Comparison of ENCODE assay signal across 10 cellular contexts in genomic region chr6:7142228-7142801, GRCh38. TPM values are rescaled to one million over a fixed set of nuclear protein-coding genes. Genes with fewer than 3 reads are reported as not detected.
DNase-seq lines count a peak whose midpoint lies in the region; ATAC-seq and TF ChIP-seq lines count a peak whose summit lies in the region.
"Had no signal": no experiment of that assay in that cellular context is flagged by ENCODE, and none has a peak within 500 bp of the region (broad histone marks: within the 10 kb centered on the region; RNA-seq: fewer than 3 reads in every experiment).

No MANE protein-coding gene starts in this region.

- no peaks in the 10 kb centered on the region for H3K9me3 ChIP-seq in CD4-positive, alpha-beta memory T cell (ENCODE audit: control insufficient read depth in 1 of 2, low read length in 2 of 2)
- no peaks in the 10 kb centered on the region for H3K9me3 ChIP-seq in Panc1 (ENCODE audit: control insufficient read depth, insufficient read depth, low read depth, low read length)
- no peaks in the 10 kb centered on the region for H3K9me3 ChIP-seq in psoas muscle
- no peaks in the 10 kb centered on the region for H3K9me3 ChIP-seq in Karpas-422 (ENCODE audit: low read length)

- no peaks in the 10 kb centered on the region for H3K79me2 ChIP-seq in Karpas-422 (ENCODE audit: low read length)

- CTCF ChIA-PET in CD4-positive, alpha-beta memory T cell (lab: Charles Lee; ENCODE audit: partially characterized antibody): interaction anchor here (1.2 kb wide), 1 partner anchor 10 kb away, joined by 3 read pairs; no protein-coding TSS in a partner anchor
- CTCF ChIA-PET in Panc1 (lab: Charles Lee): interaction anchor here (0.7 kb wide), 1 partner anchor 459 kb away, joined by 4 read pairs; no protein-coding TSS in a partner anchor

- no peaks in the 10 kb centered on the region for H3K27me3 ChIP-seq in CD4-positive, alpha-beta memory T cell (ENCODE audit: insufficient read depth, low read length)
- no peaks in the 10 kb centered on the region for H3K27me3 ChIP-seq in Panc1 (ENCODE audit: control insufficient read depth, insufficient read depth, low read length)
- no peaks in the 10 kb centered on the region for H3K27me3 ChIP-seq in psoas muscle (ENCODE audit: insufficient read depth in 3 of 3, low read length in 2 of 3)
- H3K27me3 ChIP-seq in Karpas-422 (ENCODE audit: low read length): no peaks in the 10 kb centered on the region

- no peak overlapping the region for H3K9ac ChIP-seq in Karpas-422 (ENCODE audit: low read length)
- H3K9ac ChIP-seq: parathyroid adenoma had no signal

- BruUV-seq in Panc1 (replicated peaks; lab: Mats Ljungman, UMichigan): no TSS peak

- no peak for ATAC-seq in Panc1
- peak in 2 of 4 donors; percentile 28 to 50 for ATAC-seq in psoas muscle

- no peak overlapping the region for H2AFZ ChIP-seq in Karpas-422 (ENCODE audit: low read length)

- H3K9me3 Mint-ChIP-seq in CD4-positive, alpha-beta memory T cell: no peaks in the 10 kb centered on the region
- peaks cover 2% of the 10 kb centered on the region for H3K9me3 Mint-ChIP-seq in glutamatergic neuron (ENCODE audit: unreplicated experiment)

- peak overlapping the region in 5 of 8 donors; percentile 33 to 71 (median 43) for H3K4me3 Mint-ChIP-seq in CD4-positive, alpha-beta memory T cell
- H3K4me3 Mint-ChIP-seq in glutamatergic neuron (ENCODE audit: unreplicated experiment): no peak overlapping the region

- peaks cover 59% of the 10 kb centered on the region for H4K20me1 ChIP-seq in Karpas-422 (ENCODE audit: insufficient read depth, low read depth, low read length)

- no peaks in the 10 kb centered on the region for H3K9me2 ChIP-seq in Karpas-422 (replicated peaks; ENCODE audit: insufficient read depth, low read length)

- peaks cover 52 to 83% (median 64%) of the 10 kb centered on the region in 4 donors for H3K4me1 Mint-ChIP-seq in CD4-positive, alpha-beta memory T cell
- H3K4me1 Mint-ChIP-seq in glutamatergic neuron (ENCODE audit: low read depth, unreplicated experiment): peaks cover 44% of the 10 kb centered on the region

- no peak overlapping the region for H3K4me3 ChIP-seq in CD4-positive, alpha-beta memory T cell (ENCODE audit: low read length in 2 of 2)
- H3K4me3 ChIP-seq in Panc1 (ENCODE audit: low read depth in 2 of 2, low read length in 2 of 2): no peak overlapping the region
- peak overlapping the region; percentile 83 for H3K4me3 ChIP-seq in psoas muscle
- no peak overlapping the region for H3K4me3 ChIP-seq in Karpas-422 (ENCODE audit: low read length)

- intact Hi-C loops in CD4-positive, alpha-beta memory T cell (cut with micrococcal nuclease): no loop called here
- intact Hi-C loops in Panc1 (cut with micrococcal nuclease; ENCODE audit: unreplicated experiment): no loop called here
- intact Hi-C loops in psoas muscle (cut with DNase I): no loop called here

- in situ Hi-C loops in Panc1 (cut with HindIII; ENCODE audit: low pct_unique_long_range_greater_than_20kb, low sequenced_read_pairs): no loop called here

- H3K27me3 Mint-ChIP-seq in CD4-positive, alpha-beta memory T cell: no peaks in the 10 kb centered on the region
- peaks cover 4% of the 10 kb centered on the region for H3K27me3 Mint-ChIP-seq in glutamatergic neuron (ENCODE audit: unreplicated experiment)

- no peaks in the 10 kb centered on the region for H3K36me3 ChIP-seq in CD4-positive, alpha-beta memory T cell (ENCODE audit: insufficient read depth, low read length)
- H3K36me3 ChIP-seq in Panc1 (ENCODE audit: control insufficient read depth, insufficient read depth, low read length) (no peaks in the 10 kb centered on the region), psoas muscle (ENCODE audit: insufficient read depth in 1 of 2, low read depth in 1 of 2) (no peaks in the 10 kb centered on the region), Karpas-422 (ENCODE audit: insufficient read depth, low read length) (no peaks in the 10 kb centered on the region)

- H3K27ac Mint-ChIP-seq in CD4-positive, alpha-beta memory T cell: peak overlapping the region in 1 of 7 donors; percentile 74
- peak overlapping the region; percentile 82 for H3K27ac Mint-ChIP-seq in glutamatergic neuron (ENCODE audit: unreplicated experiment)

- no peak overlapping the region for H3K4me2 ChIP-seq in Karpas-422 (ENCODE audit: low read depth, low read length, poor library complexity, severe bottlenecking)

- WGBS in psoas muscle, 3 donors: 77 to 97% (median 91%) methylated on average over 25 of the region's 25 CpGs

- H3K4me1 ChIP-seq in CD4-positive, alpha-beta memory T cell (ENCODE audit: insufficient read depth, low read length): peaks cover 81% of the 10 kb centered on the region
- H3K4me1 ChIP-seq in Panc1 (ENCODE audit: control insufficient read depth, insufficient read depth, low read length) (peaks cover 79% of the 10 kb centered on the region), psoas muscle (peaks cover 74% of the 10 kb centered on the region), Karpas-422 (ENCODE audit: low read length) (peaks cover 30% of the 10 kb centered on the region)

- no peaks in the 10 kb centered on the region for H3K36me3 Mint-ChIP-seq in CD4-positive, alpha-beta memory T cell
- H3K36me3 Mint-ChIP-seq in glutamatergic neuron (ENCODE audit: unreplicated experiment): no peaks in the 10 kb centered on the region

- POLR2A ChIA-PET in CD4-positive, alpha-beta memory T cell (lab: Charles Lee; ENCODE audit: partially characterized antibody): no interaction called here
- POLR2A ChIA-PET in Panc1 (lab: Charles Lee): interaction anchor here (1.0 kb wide), 1 partner anchor 32 kb away, joined by 5 read pairs; no protein-coding TSS in a partner anchor

- no peak for DNase-seq in CD4-positive, alpha-beta memory T cell
- DNase-seq in Panc1 (ENCODE audit: low read depth, low spot score) (no peak), glutamatergic neuron (no peak), psoas muscle (peak in 1 of 2 donors; percentile 68), Karpas-422 (no peak), NCI-H1092 treated with DMSO at 0.1 percent for 48 hours (lab: John Stamatoyannopoulos, UW) (no peak), AG20443 (ENCODE audit: low spot score) (no peak), NCI-H526 (lab: John Stamatoyannopoulos, UW) (no peak)
- DNase-seq: activated CD4-positive, alpha-beta T cell treated with anti-CD3 and anti-CD28 coated beads for 1 hour had no signal

- no peak for TF ChIP-seq CTCF in Panc1 (IDR thresholded peaks at IDR 0.05)
- TF ChIP-seq CTCF in glutamatergic neuron (IDR thresholded peaks at IDR 0.05; ENCODE audit: partially characterized antibody, unreplicated experiment): no peak
- no peak for TF ChIP-seq CTCF in psoas muscle (IDR thresholded peaks at IDR 0.05)

- H3K27ac ChIP-seq in CD4-positive, alpha-beta memory T cell (ENCODE audit: low read depth, low read length): no peak overlapping the region
- H3K27ac ChIP-seq in Panc1 (ENCODE audit: low read length): peak overlapping the region; percentile 92; the same call in 1 of the 2 replicates
- peak overlapping the region; percentile 99 for H3K27ac ChIP-seq in psoas muscle
- no peak overlapping the region for H3K27ac ChIP-seq in Karpas-422 (ENCODE audit: low read length)

RNA-seq across cellular contexts. Expression of gene RREB1, which starts 34.6 kb away (rescaled TPM):
- 10 to 100 TPM; 43.0 to 43.4 TPM for total RNA-seq in CD4-positive, alpha-beta memory T cell
- polyA plus RNA-seq in CD4-positive, alpha-beta memory T cell: 1 to 10 TPM in 1 of 2 donors, under 1 TPM in 1; 0.50 to 7.4 TPM
- total RNA-seq in Panc1 (2021; ENCODE audit: unreplicated experiment): 30.7 TPM
- polyA plus RNA-seq in Panc1 (2012; ENCODE audit: insufficient read length): 17.9 TPM
- 3.4 TPM for total RNA-seq in glutamatergic neuron (ENCODE audit: unreplicated experiment)
- 10 to 100 TPM; 32.7 to 49.4 (median 39.6) TPM for total RNA-seq in psoas muscle
- 10 to 100 TPM in 1 of 3 donors, 1 to 10 TPM in 2; 4.6 to 15.1 (median 8.9) TPM for polyA plus RNA-seq in psoas muscle
- 3.2 and 5.0 TPM in 2 replicates for total RNA-seq in Karpas-422 (2014; rRNA removed; shearing (Covaris generic); ENCODE audit: low replicate concordance)

Comparison
In these comparisons a context has a peak if more than half of its experiments do, and no peak if none do; other contexts are left out.
1. H3K27ac ChIP-seq: peak in Panc1 (single experiment) and psoas muscle (single experiment); none in CD4-positive, alpha-beta memory T cell (single experiment) and Karpas-422 (single experiment).